ENCODE assay signal across 25 cellular contexts in the genomic region with DNA sequence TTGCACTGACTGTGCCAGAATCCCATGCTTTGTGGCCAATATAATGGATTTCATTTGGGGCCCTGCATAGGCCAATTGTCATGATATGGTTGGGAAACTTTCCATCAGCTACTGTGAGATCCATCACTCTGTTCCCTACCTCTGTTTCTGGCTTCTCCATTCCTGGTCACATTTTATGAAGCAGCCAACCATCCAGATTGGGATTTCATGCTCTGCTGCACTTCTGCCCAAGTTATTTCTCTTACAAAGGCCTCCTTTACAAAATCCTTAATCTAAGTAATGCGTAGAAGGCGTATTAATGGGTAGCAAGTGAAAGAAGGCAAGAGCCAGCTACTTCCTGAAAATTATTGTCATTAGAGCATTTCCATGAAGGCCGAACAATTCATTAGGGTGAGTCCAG.
DNase-seq lines count a peak whose midpoint lies in the region; ATAC-seq and TF ChIP-seq lines count a peak whose summit lies in the region.
"Had no signal": no experiment of that assay in that cellular context is flagged by ENCODE, and none has a peak within 500 bp of the region (broad histone marks: within the 10 kb centered on the region; RNA-seq: fewer than 3 reads in every experiment).

No MANE protein-coding gene starts in this region.

- CTCF ChIA-PET in PC-3 (lab: Charles Lee), result no interaction called here

- no peak overlapping the region for H3K4me3 ChIP-seq in PC-3 (ENCODE audit: low read length)
- H3K4me3 ChIP-seq: A549, GM23248 had no signal

- ATAC-seq in PC-3, result no peak
- ATAC-seq: A549, HepG2 had no signal

- no peaks in the 10 kb centered on the region for H3K4me1 ChIP-seq in PC-3 (ENCODE audit: insufficient read depth, low read length)
- H3K4me1 ChIP-seq: A549 had no signal

- H3K9me2 ChIP-seq in PC-3 (replicated peaks; ENCODE audit: low read length), result no peaks in the 10 kb centered on the region

- no TSS peak for BruUV-seq in PC-3 (replicated peaks; lab: Mats Ljungman, UMichigan)

- H4K20me1 ChIP-seq in PC-3 (ENCODE audit: low read length), result no peaks in the 10 kb centered on the region

- H3K9me3 ChIP-seq in PC-3 (ENCODE audit: low read length), result no peaks in the 10 kb centered on the region; the same call in 1 of the 2 replicates
- H3K9me3 ChIP-seq: A549 had no signal

- no peak overlapping the region for H2AFZ ChIP-seq in PC-3 (ENCODE audit: low read length)
- H2AFZ ChIP-seq: GM23248 had no signal

- H3K27me3 ChIP-seq in PC-3 (ENCODE audit: low read length), result no peaks in the 10 kb centered on the region

- no peaks in the 10 kb centered on the region for H3K36me3 Mint-ChIP-seq in glutamatergic neuron (ENCODE audit: unreplicated experiment)
- H3K36me3 Mint-ChIP-seq: CD4-positive, alpha-beta memory T cell had no signal

- peaks cover 2% of the 10 kb centered on the region for H3K4me1 Mint-ChIP-seq in glutamatergic neuron (ENCODE audit: low read depth, unreplicated experiment)
- H3K4me1 Mint-ChIP-seq: CD4-positive, alpha-beta memory T cell had no signal

- H3K27ac Mint-ChIP-seq in glutamatergic neuron (ENCODE audit: unreplicated experiment), result no peak overlapping the region
- H3K27ac Mint-ChIP-seq: CD4-positive, alpha-beta memory T cell had no signal

- H3K9ac ChIP-seq in PC-3 (ENCODE audit: low read length), result no peak overlapping the region
- H3K9ac ChIP-seq: GM23248 had no signal

- POLR2A ChIA-PET in PC-3 (lab: Charles Lee; ENCODE audit: unreplicated experiment), result no interaction called here

- TF ChIP-seq CTCF in glutamatergic neuron (IDR thresholded peaks at IDR 0.05; ENCODE audit: partially characterized antibody, unreplicated experiment) (no peak), PC-3 (conservative IDR thresholded peaks at IDR 0.05; ENCODE audit: low read depth, low read length) (no peak)

- no peak overlapping the region for H3K4me2 ChIP-seq in PC-3 (ENCODE audit: low read length)
- H3K4me2 ChIP-seq: A549 had no signal

- H3K36me3 ChIP-seq in PC-3 (ENCODE audit: low read depth, low read length), result no peaks in the 10 kb centered on the region

- H3K4me3 Mint-ChIP-seq in glutamatergic neuron (ENCODE audit: unreplicated experiment), result no peak overlapping the region
- H3K4me3 Mint-ChIP-seq: CD4-positive, alpha-beta memory T cell; H9 had no signal

- H3F3A ChIP-seq in PC-3 (ENCODE audit: low read length, unreplicated experiment), result no peaks in the 10 kb centered on the region

- DNase-seq in DMS 273 treated with DMSO at 0.1 percent for 48 hours (lab: John Stamatoyannopoulos, UW) (peak; percentile 40), NCI-H446 treated with DMSO at 0.1 percent for 48 hours (lab: John Stamatoyannopoulos, UW) (peak; percentile 54), cerebellar cortex (ENCODE audit: low spot score) (peak; percentile 72), left kidney (ENCODE audit: low read depth, low spot score) (peak; percentile 7), glutamatergic neuron (no peak), nucleus accumbens (lab: John Stamatoyannopoulos, UW) (no peak), PC-3 (no peak)
- DNase-seq: CD4-positive, alpha-beta memory T cell; COR-L47; DMS79; EL; GF-D8; GM23248; H9; Karpas-422; NCI-H1092 treated with DMSO at 0.1 percent for 48 hours; NCI-H1436; NCI-H1930; NCI-H2107; NCI-H748 treated with DMSO at 0.1 percent for 48 hours; SHP77; T-helper 1 cell had no signal

- intact Hi-C loops in PC-3 (cut with micrococcal nuclease), result no loop called here

- H3K9me3 Mint-ChIP-seq in glutamatergic neuron (ENCODE audit: unreplicated experiment), result peaks cover 2% of the 10 kb centered on the region
- H3K9me3 Mint-ChIP-seq: H9 had no signal

- H3K27ac ChIP-seq in PC-3 (ENCODE audit: low read length), result no peak overlapping the region
- H3K27ac ChIP-seq: A549, GM23248, RWPE1 had no signal

- no peaks in the 10 kb centered on the region for H3K27me3 Mint-ChIP-seq in glutamatergic neuron (ENCODE audit: unreplicated experiment)
- H3K27me3 Mint-ChIP-seq: CD4-positive, alpha-beta memory T cell had no signal

- H3K79me2 ChIP-seq in PC-3 (ENCODE audit: low read length), result no peaks in the 10 kb centered on the region

Comparison
In these comparisons a context has a peak if more than half of its experiments do, and no peak if none do; other contexts are left out.
1. DNase-seq: peak in DMS 273 treated with DMSO at 0.1 percent for 48 hours (single experiment), NCI-H446 treated with DMSO at 0.1 percent for 48 hours (single experiment), cerebellar cortex (single experiment) and left kidney (single experiment); none in glutamatergic neuron (single experiment), nucleus accumbens (0 of 56) and PC-3 (single experiment).